8 cellular contexts compared by ENCODE assay signal in the genomic region with DNA sequence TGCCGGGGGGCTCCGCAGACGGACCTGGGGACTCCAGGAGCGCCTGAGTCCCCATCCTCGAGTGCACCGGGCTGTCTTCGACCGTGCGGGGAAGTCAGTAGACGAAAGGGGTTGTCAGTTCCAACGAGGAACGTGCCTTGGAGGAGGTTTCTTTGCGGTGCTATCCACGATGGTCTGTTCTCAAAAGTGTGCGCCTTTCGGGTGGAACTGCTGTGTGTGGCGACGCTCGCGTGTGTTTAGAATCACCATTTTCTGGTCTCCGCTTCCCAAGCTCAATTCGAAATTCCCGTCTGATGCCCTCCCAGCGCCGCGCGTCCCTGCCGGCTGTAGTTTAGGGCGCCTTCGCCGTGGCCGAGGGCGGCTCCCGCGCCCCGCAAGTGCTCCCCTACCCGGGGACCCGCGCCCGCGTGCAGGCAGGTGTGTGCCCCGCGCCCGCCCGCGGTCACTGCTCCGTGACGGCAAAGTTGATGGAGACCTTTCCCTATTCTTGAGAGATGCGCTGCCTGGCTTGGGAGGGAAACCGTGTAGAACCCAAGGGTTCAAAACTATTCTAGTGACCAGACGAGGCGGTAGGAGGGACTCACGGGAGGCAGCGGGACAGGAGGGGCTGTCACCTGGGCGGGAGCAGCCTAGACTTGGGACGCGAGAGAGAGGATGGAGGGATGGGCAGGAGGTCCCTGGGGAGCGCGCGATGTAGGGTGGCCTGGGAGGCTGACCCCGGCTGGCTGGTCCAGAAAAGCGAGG.
A peak's percentile ranks its signal among the peaks of the same experiment; 100 is the strongest.
DNase-seq lines count a peak whose midpoint lies in the region; ATAC-seq lines count a peak whose summit lies in the region.

No MANE protein-coding gene starts in this region.

- DNase-seq in DMS53 treated with DMSO at 0.1 percent for 48 hours (lab: John Stamatoyannopoulos, UW; ENCODE audit: unreplicated experiment) (peak; percentile 67), NCI-H1092 (lab: John Stamatoyannopoulos, UW) (peak; percentile 17), GM19238 (ENCODE audit: insufficient read length, low spot score) (no peak), T-helper 2 cell (no peak)
- no peak for DNase-seq in effector memory CD4-positive, alpha-beta T cell

- H3K4me1 ChIP-seq in effector memory CD4-positive, alpha-beta T cell (ENCODE audit: control insufficient read depth, insufficient read depth, low read length, poor library complexity, severe bottlenecking), result no peaks in the 10 kb centered on the region
- peaks cover 0 to 16% of the 10 kb centered on the region in 2 donors for H3K4me1 ChIP-seq in muscle layer of duodenum (ENCODE audit: control insufficient read depth in 1 of 2, insufficient read depth in 2 of 2, low read length in 2 of 2)

- no peak for ATAC-seq in HG03432 (IDR thresholded peaks at IDR 0.05; ENCODE audit: unreplicated experiment)
- ATAC-seq in GM18519 (IDR thresholded peaks at IDR 0.05; ENCODE audit: low FRiP score, unreplicated experiment), result no peak

- no peaks in the 10 kb centered on the region for H3K9me3 ChIP-seq in effector memory CD4-positive, alpha-beta T cell (ENCODE audit: control insufficient read depth, low read length)
- H3K9me3 ChIP-seq in muscle layer of duodenum (ENCODE audit: control insufficient read depth in 1 of 2, low read length in 2 of 2), result no peaks in the 10 kb centered on the region

- H3K27me3 ChIP-seq in effector memory CD4-positive, alpha-beta T cell (replicated peaks; ENCODE audit: control insufficient read depth, insufficient read depth, low read length, poor library complexity, severe bottlenecking), result peaks cover 19% of the 10 kb centered on the region
- H3K27me3 ChIP-seq in muscle layer of duodenum (ENCODE audit: low read depth, low read length), result no peaks in the 10 kb centered on the region

- H3K4me3 ChIP-seq in effector memory CD4-positive, alpha-beta T cell (ENCODE audit: insufficient read depth, low read depth, low read length, poor library complexity, severe bottlenecking), result peak overlapping the region; percentile 4
- peak overlapping the region; percentile 53 to 86 for H3K4me3 ChIP-seq in muscle layer of duodenum (ENCODE audit: low read depth in 1 of 2, low read length in 2 of 2)

- no peaks in the 10 kb centered on the region for H3K36me3 ChIP-seq in effector memory CD4-positive, alpha-beta T cell (ENCODE audit: control insufficient read depth, insufficient read depth, low read length)
- H3K36me3 ChIP-seq in muscle layer of duodenum (ENCODE audit: control insufficient read depth in 1 of 2, insufficient read depth in 2 of 2, low read length in 2 of 2), result no peaks in the 10 kb centered on the region

- H3K27ac ChIP-seq in effector memory CD4-positive, alpha-beta T cell (ENCODE audit: insufficient read depth, low read length, poor library complexity, severe bottlenecking), result no peak overlapping the region
- H3K27ac ChIP-seq in muscle layer of duodenum (ENCODE audit: low read length), result no peak overlapping the region

Comparison
In these comparisons a context has a peak if more than half of its experiments do, and no peak if none do; other contexts are left out.
1. DNase-seq: peak in DMS53 treated with DMSO at 0.1 percent for 48 hours (single experiment) and NCI-H1092 (single experiment); none in effector memory CD4-positive, alpha-beta T cell (0 of 3), GM19238 (single experiment) and T-helper 2 cell (0 of 5).